ENCODE assay signal across 11 cellular contexts in genomic region chr2:212843409-212844199, GRCh38.
DNase-seq lines count a peak whose midpoint lies in the region; ATAC-seq and TF ChIP-seq lines count a peak whose summit lies in the region.
"Had no signal": no experiment of that assay in that cellular context is flagged by ENCODE, and none has a peak within 500 bp of the region (broad histone marks: within the 10 kb centered on the region; RNA-seq: fewer than 3 reads in every experiment).

No MANE protein-coding gene starts in this region.

- in situ Hi-C loops in astrocyte of the cerebellum (cut with HindIII; ENCODE audit: low sequenced_read_pairs), result no loop called here

- no peak for ATAC-seq in GM19452 (IDR thresholded peaks at IDR 0.05; ENCODE audit: unreplicated experiment)
- ATAC-seq in HG02623 (IDR thresholded peaks at IDR 0.05; ENCODE audit: unreplicated experiment), result no peak
- ATAC-seq in GM19035 (IDR thresholded peaks at IDR 0.05; ENCODE audit: unreplicated experiment), result no peak
- ATAC-seq: activated CD4-positive, alpha-beta T cell treated with anti-CD3 and anti-CD28 coated beads for 36 hours had no signal

- no peak for TF ChIP-seq CTCF in astrocyte of the cerebellum (IDR thresholded peaks at IDR 0.05; ENCODE audit: low read depth, low read length, missing control alignments)

- no peak overlapping the region for H3K4me3 ChIP-seq in astrocyte of the cerebellum (ENCODE audit: low read depth, low read length)
- H3K4me3 ChIP-seq: thyroid gland had no signal

- peak; percentile 89 for DNase-seq in EL
- peak; percentile 27 for DNase-seq in HPDE6-E6E7 (ENCODE audit: extremely low spot score)
- peak; percentile 69 for DNase-seq in astrocyte of the cerebellum (ENCODE audit: low read depth)
- DNase-seq in kidney tubule cell (ENCODE audit: low spot score), result peak; percentile 64
- no peak for DNase-seq in ecto neural progenitor cell (ENCODE audit: low spot score)
- DNase-seq: activated CD4-positive, alpha-beta T cell treated with anti-CD3 and anti-CD28 coated beads for 36 hours; MV-4-11; thyroid gland had no signal
